ENCODE assay signal across 8 cellular contexts in genomic region chr17:57086069-57086930, GRCh38. TPM values are rescaled to one million over a fixed set of nuclear protein-coding genes. Genes with fewer than 3 reads are reported as not detected.
A peak's percentile ranks its signal among the peaks of the same experiment; 100 is the strongest.
DNase-seq lines count a peak whose midpoint lies in the region; ATAC-seq and TF ChIP-seq lines count a peak whose summit lies in the region.

No MANE protein-coding gene starts in this region.

- H3K9ac ChIP-seq in BLaER1: peak overlapping the region; percentile 93

- H3K27ac ChIP-seq in BLaER1: peak overlapping the region; percentile 96

- H3K4me1 ChIP-seq in BLaER1: peaks cover 58% of the 10 kb centered on the region

- no peaks in the 10 kb centered on the region for H3K27me3 ChIP-seq in BLaER1

- H3K4me2 ChIP-seq in BLaER1: peak overlapping the region; percentile 95

- peaks cover 7% of the 10 kb centered on the region; the same call in 1 of the 2 replicates for H3K36me3 ChIP-seq in BLaER1

- no peaks in the 10 kb centered on the region for H3K36me3 Mint-ChIP-seq in progenitor cell of endocrine pancreas (ENCODE audit: insufficient read depth)

- H4K20me1 ChIP-seq in BLaER1: peaks cover 57% of the 10 kb centered on the region

- ATAC-seq in GM21529 (IDR thresholded peaks at IDR 0.05; ENCODE audit: unreplicated experiment) (peak; percentile 3), GM18520 (IDR thresholded peaks at IDR 0.05; ENCODE audit: unreplicated experiment) (no peak)

- H3K9me3 ChIP-seq in BLaER1: no peaks in the 10 kb centered on the region

- TF ChIP-seq CTCF in progenitor cell of endocrine pancreas (IDR thresholded peaks at IDR 0.05; ENCODE audit: unreplicated experiment): no peak

- DNase-seq in NOMO-1 (lab: John Stamatoyannopoulos, UW; ENCODE audit: unreplicated experiment in 2 of 2): peak; percentile 8 to 40
- peak; percentile 9 for DNase-seq in activated effector memory CD4-positive, alpha-beta T cell treated with Interleukin-2 at 50 U/mL for 16 hours
- peak in 24 of 42 donors; percentile 15 to 60 (median 37) for DNase-seq in head of caudate nucleus
- DNase-seq in progenitor cell of endocrine pancreas (ENCODE audit: low spot score, unreplicated experiment): no peak
- DNase-seq in ureter (ENCODE audit: low spot score): no peak

- H3K27me3 Mint-ChIP-seq in progenitor cell of endocrine pancreas: no peaks in the 10 kb centered on the region

- H3K27ac Mint-ChIP-seq in progenitor cell of endocrine pancreas: peak overlapping the region; percentile 92

- H3K4me3 Mint-ChIP-seq in progenitor cell of endocrine pancreas (ENCODE audit: low read depth): peak overlapping the region; percentile 85

- H3K9me3 Mint-ChIP-seq in progenitor cell of endocrine pancreas (ENCODE audit: low read depth): no peaks in the 10 kb centered on the region

- intact Hi-C loops in head of caudate nucleus (cut with DNase I): loop anchor here (10.0 kb wide), 1 partner anchor 111 kb away; the partner anchor contains the start of gene SCPEP1

- peak overlapping the region; percentile 96 for H3K4me3 ChIP-seq in BLaER1

- H3K4me1 Mint-ChIP-seq in progenitor cell of endocrine pancreas (ENCODE audit: low read depth): peaks cover 34% of the 10 kb centered on the region

RNA-seq across cellular contexts. Expression of gene AKAP1, which starts 1.3 kb away (rescaled TPM):
- total RNA-seq in progenitor cell of endocrine pancreas (63.3 and 67.9 TPM in 2 replicates), ureter (76.7 TPM)

Comparison
In these comparisons a context has a peak if more than half of its experiments do, and no peak if none do; other contexts are left out.
1. DNase-seq: peak in NOMO-1 (2 of 2), activated effector memory CD4-positive, alpha-beta T cell treated with Interleukin-2 at 50 U/mL for 16 hours (single experiment) and head of caudate nucleus (24 of 42); none in progenitor cell of endocrine pancreas (single experiment) and ureter (single experiment).